In genomic region chr20:25686081-25687077, GRCh38 we compare ENCODE assay signal across 11 cellular contexts. TPM values are rescaled to one million over a fixed set of nuclear protein-coding genes. Genes with fewer than 3 reads are reported as not detected.
DNase-seq lines count a peak whose midpoint lies in the region; ATAC-seq and TF ChIP-seq lines count a peak whose summit lies in the region.
"Had no signal": no experiment of that assay in that cellular context is flagged by ENCODE, and none has a peak within 500 bp of the region (broad histone marks: within the 10 kb centered on the region; RNA-seq: fewer than 3 reads in every experiment).

No MANE protein-coding gene starts in this region.

- peaks cover 0 to 5% (median 0%) of the 10 kb centered on the region in 11 experiments; a peak in 1 of 22 replicates for H3K9me3 ChIP-seq in BLaER1 treated with 17β-estradiol and CSF1 and Interleukin-3, amounts not matched to agents 10 nM and 100 nM (replicated peaks in 1 of 11)
- H3K9me3 ChIP-seq in OCI-LY3 (ENCODE audit: insufficient read depth, low read length) = no peaks in the 10 kb centered on the region
- no peaks in the 10 kb centered on the region for H3K9me3 ChIP-seq in mucosa of descending colon

- H3K27me3 ChIP-seq in BLaER1 treated with 17β-estradiol and CSF1 and Interleukin-3, amounts not matched to agents 10 nM and 100 nM = no peaks in the 10 kb centered on the region
- H3K27me3 ChIP-seq in OCI-LY3 (ENCODE audit: low read depth, low read length) = no peaks in the 10 kb centered on the region

- intact Hi-C loops in mucosa of descending colon (cut with DNase I, micrococcal nuclease) = no loop called here

- peak overlapping the region in 9 of 11 experiments; percentile 18 to 86 (median 69); a peak in 17 of 22 replicates for H3K4me2 ChIP-seq in BLaER1 treated with 17β-estradiol and CSF1 and Interleukin-3, amounts not matched to agents 10 nM and 100 nM
- peak overlapping the region; percentile 70 for H3K4me2 ChIP-seq in OCI-LY3 (ENCODE audit: low read length)

- H3K9me3 Mint-ChIP-seq in immature natural killer cell = peaks cover 0 to 1% (median 0%) of the 10 kb centered on the region in 6 donors

- H3K27me3 Mint-ChIP-seq in immature natural killer cell (ENCODE audit: low read depth in 3 of 3) = peaks cover 0 to 4% (median 0%) of the 10 kb centered on the region in 3 donors
- H3K27me3 Mint-ChIP-seq: naive B cell had no signal

- peaks cover 5 to 18% of the 10 kb centered on the region in 2 donors for H3K4me1 Mint-ChIP-seq in immature natural killer cell

- TF ChIP-seq CTCF in OCI-LY3 (IDR thresholded peaks at IDR 0.05; ENCODE audit: low read depth, low read length) = no peak
- TF ChIP-seq CTCF in mucosa of descending colon (IDR thresholded peaks at IDR 0.05) = no peak

- no peak overlapping the region for H2AFZ ChIP-seq in OCI-LY3 (ENCODE audit: low read depth, low read length)

- DNase-seq in LoVo (ENCODE audit: low spot score) (no peak), HCEC 1CT (no peak), mucosa of descending colon (no peak), immature natural killer cell (no peak)
- DNase-seq: foreskin fibroblast, naive B cell, NCI-H1930 had no signal

- H4K20me1 ChIP-seq in BLaER1 treated with 17β-estradiol and CSF1 and Interleukin-3, amounts not matched to agents 10 nM and 100 nM = peaks cover 0 to 24% (median 15%) of the 10 kb centered on the region in 11 experiments; a peak in 11 of 22 replicates
- H4K20me1 ChIP-seq in OCI-LY3 (ENCODE audit: insufficient read depth, low read length) = peaks cover 11% of the 10 kb centered on the region; the same call in 1 of the 2 replicates

- peak overlapping the region in 3 of 11 experiments; percentile 24 to 50 (median 34); a peak in 4 of 22 replicates for H3K27ac ChIP-seq in BLaER1 treated with 17β-estradiol and CSF1 and Interleukin-3, amounts not matched to agents 10 nM and 100 nM
- H3K27ac ChIP-seq in OCI-LY3 (ENCODE audit: low read length) = peak overlapping the region; percentile 72

- peak overlapping the region in 3 of 11 experiments; percentile 10 to 43 (median 15); a peak in 3 of 22 replicates for H3K9ac ChIP-seq in BLaER1 treated with 17β-estradiol and CSF1 and Interleukin-3, amounts not matched to agents 10 nM and 100 nM
- H3K9ac ChIP-seq in OCI-LY3 (ENCODE audit: low read length) = peak overlapping the region; percentile 7; the same call in 1 of the 2 replicates

- peaks cover 14 to 70% (median 33%) of the 10 kb centered on the region in 11 experiments for H3K36me3 ChIP-seq in BLaER1 treated with 17β-estradiol and CSF1 and Interleukin-3, amounts not matched to agents 10 nM and 100 nM
- H3K36me3 ChIP-seq in OCI-LY3 (replicated peaks; ENCODE audit: low read depth, low read length) = peaks cover 26% of the 10 kb centered on the region
- no peaks in the 10 kb centered on the region for H3K36me3 ChIP-seq in mucosa of descending colon (ENCODE audit: low read depth)

- H3K36me3 Mint-ChIP-seq in immature natural killer cell = peaks cover 19 to 29% (median 25%) of the 10 kb centered on the region in 3 donors

- no peaks in the 10 kb centered on the region for H3K79me2 ChIP-seq in OCI-LY3 (ENCODE audit: low read length)

- peaks cover 5 to 33% (median 19%) of the 10 kb centered on the region in 10 experiments; a peak in 17 of 20 replicates for H3K4me1 ChIP-seq in BLaER1 treated with 17β-estradiol and CSF1 and Interleukin-3, amounts not matched to agents 10 nM and 100 nM
- H3K4me1 ChIP-seq in OCI-LY3 (ENCODE audit: low read length) (peaks cover 22% of the 10 kb centered on the region), mucosa of descending colon (ENCODE audit: low read depth) (no peaks in the 10 kb centered on the region)

- H3K27ac Mint-ChIP-seq in immature natural killer cell = no peak overlapping the region

- no peak overlapping the region for H3K4me3 ChIP-seq in BLaER1 treated with 17β-estradiol and CSF1 and Interleukin-3, amounts not matched to agents 10 nM and 100 nM
- peak overlapping the region; percentile 21; the same call in 1 of the 2 replicates for H3K4me3 ChIP-seq in OCI-LY3 (ENCODE audit: low read length)
- no peak overlapping the region for H3K4me3 ChIP-seq in mucosa of descending colon

- ATAC-seq in GM19455 (IDR thresholded peaks at IDR 0.05; ENCODE audit: unreplicated experiment) = peak; percentile 25
- ATAC-seq in HG03108 (IDR thresholded peaks at IDR 0.05; ENCODE audit: unreplicated experiment) = peak; percentile 8
- no peak for ATAC-seq in mucosa of descending colon

- no peak overlapping the region for H3K4me3 Mint-ChIP-seq in immature natural killer cell

RNA-seq across cellular contexts. Expression of gene ZNF337, which starts 10.3 kb away (rescaled TPM):
- total RNA-seq in mucosa of descending colon = 10 to 100 TPM in 1 of 3 donors, 1 to 10 TPM in 2; 7.2 to 16.2 (median 8.3) TPM
- polyA plus RNA-seq in immature natural killer cell = 10 to 100 TPM in 1 of 3 donors, 1 to 10 TPM in 2; 3.7 to 12.1 (median 3.9) TPM
